In the genomic region with DNA sequence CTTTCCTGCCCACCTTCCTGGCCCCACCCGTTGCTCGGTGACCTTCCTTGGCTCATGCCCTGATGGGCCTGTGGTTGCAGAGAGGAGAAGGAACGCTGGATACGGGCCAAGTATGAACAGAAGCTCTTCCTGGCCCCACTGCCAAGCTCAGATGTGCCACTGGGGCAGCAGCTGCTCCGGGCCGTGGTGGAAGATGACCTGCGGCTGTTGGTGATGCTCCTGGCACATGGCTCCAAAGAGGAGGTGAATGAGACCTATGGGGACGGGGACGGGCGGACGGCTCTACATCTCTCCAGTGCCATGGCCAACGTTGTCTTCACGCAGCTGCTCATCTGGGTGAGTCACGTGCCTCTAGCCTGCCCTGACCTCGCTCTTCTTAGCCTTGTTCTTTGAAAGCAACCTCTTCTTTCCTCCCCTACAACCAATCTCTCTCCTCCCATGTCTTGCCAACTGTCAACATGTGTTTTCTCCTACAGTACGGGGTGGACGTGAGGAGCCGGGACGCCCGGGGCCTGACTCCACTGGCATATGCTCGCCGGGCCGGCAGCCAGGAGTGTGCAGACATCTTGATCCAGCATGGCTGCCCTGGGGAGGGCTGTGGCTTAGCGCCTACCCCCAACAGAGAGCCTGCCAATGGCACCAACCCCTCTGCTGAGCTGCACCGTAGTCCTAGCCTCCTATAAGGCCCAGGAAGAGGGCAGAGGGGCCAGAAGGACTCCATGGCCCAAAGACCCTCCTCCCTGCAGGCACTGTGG, we compare ENCODE assay signal across 21 cellular contexts. TPM values are rescaled to one million over a fixed set of nuclear protein-coding genes. Genes with fewer than 3 reads are reported as not detected.
DNase-seq lines count a peak whose midpoint lies in the region; ATAC-seq and TF ChIP-seq lines count a peak whose summit lies in the region.
"Had no signal": no experiment of that assay in that cellular context is flagged by ENCODE, and none has a peak within 500 bp of the region (broad histone marks: within the 10 kb centered on the region; RNA-seq: fewer than 3 reads in every experiment).

No MANE protein-coding gene starts in this region.

- H3K27ac ChIP-seq in IMR-90 (ENCODE audit: insufficient read depth, low read length) (no peak overlapping the region), RWPE2 (ENCODE audit: poor library complexity, severe bottlenecking) (no peak overlapping the region), heart left ventricle (peak overlapping the region in 3 of 12 donors; percentile 9 to 39 (median 13)), spleen (no peak overlapping the region), GM23248 (no peak overlapping the region)
- H3K27ac ChIP-seq: epithelial cell of prostate, gastroesophageal sphincter, tibial artery had no signal

- H2AFZ ChIP-seq in IMR-90 (replicated peaks; ENCODE audit: low read length, poor library complexity) (peak overlapping the region; percentile 1), GM23248 (no peak overlapping the region)

- 0 out of 2 replicates have a peak, but pooled peaks cover 9% of the 10 kb centered on the region for H3F3A ChIP-seq in GM23248 (ENCODE audit: insufficient read depth)

- H3K9me1 ChIP-seq in IMR-90 (ENCODE audit: insufficient read depth, low read length) = 0 out of 2 replicates have a peak, but pooled peaks cover 3% of the 10 kb centered on the region

- H3K4me3 ChIP-seq in IMR-90 (ENCODE audit: insufficient read depth, low read depth, low read length) (no peak overlapping the region), RWPE2 (ENCODE audit: severe bottlenecking) (no peak overlapping the region), heart left ventricle (no peak overlapping the region), spleen (no peak overlapping the region), GM23248 (no peak overlapping the region)
- H3K4me3 ChIP-seq: gastroesophageal sphincter, tibial artery had no signal

- ATAC-seq in IMR-90 (ENCODE audit: low read depth) (no peak), RWPE2 (ENCODE audit: low read depth) (no peak), heart left ventricle (peak; percentile 6 to 54 (median 32))
- ATAC-seq: gastroesophageal sphincter had no signal

- no peak overlapping the region for H3K18ac ChIP-seq in IMR-90 (ENCODE audit: low read depth, low read length)

- H4K20me1 ChIP-seq in IMR-90 (ENCODE audit: insufficient read depth, low read length) = peaks cover 3% of the 10 kb centered on the region
- no peaks in the 10 kb centered on the region for H4K20me1 ChIP-seq in GM23248 (ENCODE audit: insufficient read depth)

- peaks cover 3% of the 10 kb centered on the region; the same call in 1 of the 2 replicates for H3K27me3 ChIP-seq in IMR-90 (ENCODE audit: control insufficient read depth, insufficient read depth, low read length)
- H3K27me3 ChIP-seq in RWPE2 (ENCODE audit: insufficient read depth, poor library complexity, severe bottlenecking) = no peaks in the 10 kb centered on the region
- H3K27me3 ChIP-seq in heart left ventricle = no peaks in the 10 kb centered on the region
- peaks cover 0 to 3% (median 0%) of the 10 kb centered on the region in 7 donors for H3K27me3 ChIP-seq in spleen (replicated peaks in 1 of 7)
- H3K27me3 ChIP-seq in GM23248 (replicated peaks; ENCODE audit: insufficient read depth) = no peaks in the 10 kb centered on the region

- H4K8ac ChIP-seq in IMR-90 (ENCODE audit: low read depth in 2 of 2, low read length in 2 of 2) = no peak overlapping the region

- no peak for TF ChIP-seq POLR2A in IMR-90 (IDR thresholded peaks at IDR 0.05; ENCODE audit: low read depth, low read length)
- TF ChIP-seq POLR2A in heart left ventricle (IDR thresholded peaks at IDR 0.05) = no peak
- TF ChIP-seq POLR2A in spleen (IDR thresholded peaks at IDR 0.05) = no peak

- DNase-seq in IMR-90 (no peak), RWPE2 (ENCODE audit: low spot score) (peak; percentile 34), heart left ventricle (peak in 1 of 5 donors; percentile 55), spleen (peak; percentile 68), NCI-H146 treated with DMSO at 0.1 percent for 48 hours (lab: John Stamatoyannopoulos, UW; ENCODE audit: unreplicated experiment) (no peak), GM23248 (no peak)
- DNase-seq in activated CD4-positive, alpha-beta T cell treated with anti-CD3 and anti-CD28 coated beads, Interleukin-2, amount 10 ng/mL, durations not matched to agents 24 days and 14 days = no peak
- DNase-seq: activated B cell treated with CpG ODN at 0.5 μM for 24 hours; activated CD8-positive, alpha-beta memory T cell treated with anti-CD3 and anti-CD28 coated beads for 24 hours; activated effector memory CD4-positive, alpha-beta T cell treated with Interleukin-2 at 50 U/mL for 16 hours; DMS153; immature natural killer cell; nephron progenitor cell; stimulated activated CD4-positive, alpha-beta T cell treated with anti-CD3 and anti-CD28 coated beads, Interleukin-4, amount 100 ng/mL, for 24 hours; stimulated activated CD8-positive, alpha-beta memory T cell treated with anti-CD3 and anti-CD28 coated beads, Interleukin-4, amount 100 ng/mL, for 48 hours had no signal

- intact Hi-C loops in IMR-90 (cut with micrococcal nuclease) = no loop called here
- intact Hi-C loops in heart left ventricle (cut with DNase I) = no loop called here
- intact Hi-C loops in spleen (cut with DNase I; ENCODE audit: low total_unique reads) = no loop called here
- intact Hi-C loops in activated CD4-positive, alpha-beta T cell treated with anti-CD3 and anti-CD28 coated beads, Interleukin-2, amount 10 ng/mL, durations not matched to agents 24 days and 14 days (cut with micrococcal nuclease) = no loop called here

- H3K14ac ChIP-seq in IMR-90 (replicated peaks; ENCODE audit: low read depth, low read length) = no peak overlapping the region

- H2AK9ac ChIP-seq in IMR-90 (replicated peaks; ENCODE audit: low read depth, low read length, poor library complexity) = no peak overlapping the region

- no peak overlapping the region for H3K23ac ChIP-seq in IMR-90 (ENCODE audit: low read depth, low read length)

- H3K56ac ChIP-seq in IMR-90 (ENCODE audit: extremely low read depth, insufficient read depth, low read length) = no peak overlapping the region

- no peak overlapping the region for H2AK5ac ChIP-seq in IMR-90 (ENCODE audit: low read depth, low read length)

- no peak overlapping the region for H3K27ac Mint-ChIP-seq in activated CD4-positive, alpha-beta T cell treated with anti-CD3 and anti-CD28 coated beads, Interleukin-2, amount 10 ng/mL, durations not matched to agents 24 days and 14 days
- H3K27ac Mint-ChIP-seq: activated B cell treated with CpG ODN at 0.5 μM for 24 hours; immature natural killer cell; memory B cell; nephron progenitor cell; T-helper 1 cell treated with Interleukin-12 subunit alpha and Interleukin-12 subunit beta and Interleukin-4 antibody, amounts not matched to agents 30 μg/mL and 1 μg/mL, for 36 hours had no signal

- CTCF ChIA-PET in IMR-90 (lab: Yijun Ruan, JAX) = no interaction called here

- no peaks in the 10 kb centered on the region for H3K79me1 ChIP-seq in IMR-90 (ENCODE audit: low read depth in 1 of 2, low read length in 2 of 2)

- 78% methylated on average over 10 of the region's 25 CpGs; no CpG with 5 or more reads in 1 of the 2 experiments for WGBS in IMR-90 (ENCODE audit: extremely low coverage in 2 of 2, insufficient read length in 1 of 2), 2 experiments
- 68 to 73% (median 70%) methylated on average over 24 to 25 of the region's 25 CpGs for WGBS in heart left ventricle, 4 donors
- 82 to 87% (median 82%) methylated on average over 24 to 25 of the region's 25 CpGs for WGBS in spleen, 5 donors
- 75 to 81% methylated on average over 25 of the region's 25 CpGs for WGBS in GM23248 (ENCODE audit: low coverage in 1 of 2, low lambda C conversion rate in 2 of 2, missing lambda C conversion rate in 2 of 2), 2 experiments

- no peak overlapping the region for H4K91ac ChIP-seq in IMR-90 (ENCODE audit: insufficient read depth, low read depth, low read length)

- H3K4ac ChIP-seq in IMR-90 (ENCODE audit: low read depth, low read length) = no peak overlapping the region

- no peak for TF ChIP-seq RAD21 in IMR-90 (IDR thresholded peaks at IDR 0.05; ENCODE audit: low read length)

- H3K9me2 ChIP-seq in GM23248 (ENCODE audit: insufficient read depth) = no peaks in the 10 kb centered on the region

- H3K4me1 Mint-ChIP-seq in activated CD4-positive, alpha-beta T cell treated with anti-CD3 and anti-CD28 coated beads, Interleukin-2, amount 10 ng/mL, durations not matched to agents 24 days and 14 days = no peaks in the 10 kb centered on the region
- H3K4me1 Mint-ChIP-seq: activated B cell treated with CpG ODN at 0.5 μM for 24 hours, immature natural killer cell, memory B cell had no signal

- POLR2A ChIA-PET in IMR-90 (lab: Charles Lee; ENCODE audit: unreplicated experiment) = no interaction called here

- no peak overlapping the region for H3K4me3 Mint-ChIP-seq in activated CD4-positive, alpha-beta T cell treated with anti-CD3 and anti-CD28 coated beads, Interleukin-2, amount 10 ng/mL, durations not matched to agents 24 days and 14 days
- H3K4me3 Mint-ChIP-seq: activated B cell treated with CpG ODN at 0.5 μM for 24 hours; immature natural killer cell; memory B cell; nephron progenitor cell; T-helper 1 cell treated with Interleukin-12 subunit alpha and Interleukin-12 subunit beta and Interleukin-4 antibody, amounts not matched to agents 30 μg/mL and 1 μg/mL, for 36 hours had no signal

- no peaks in the 10 kb centered on the region for H3K9me3 ChIP-seq in IMR-90 (ENCODE audit: control insufficient read depth, insufficient read depth, low read length)
- no peaks in the 10 kb centered on the region for H3K9me3 ChIP-seq in RWPE2 (ENCODE audit: severe bottlenecking)
- H3K9me3 ChIP-seq in heart left ventricle = no peaks in the 10 kb centered on the region
- H3K9me3 ChIP-seq in spleen = no peaks in the 10 kb centered on the region
- no peaks in the 10 kb centered on the region for H3K9me3 ChIP-seq in GM23248 (ENCODE audit: low read depth)
- H3K9me3 ChIP-seq: gastroesophageal sphincter, tibial artery had no signal

- no peak overlapping the region for H2BK120ac ChIP-seq in IMR-90 (ENCODE audit: low read depth, low read length)

- dilution Hi-C loops in IMR-90 (cut with HindIII; ENCODE audit: low sequenced_read_pairs, unreplicated experiment) = no loop called here

- H3K79me2 ChIP-seq in GM23248 (ENCODE audit: insufficient read depth) = no peaks in the 10 kb centered on the region

- no peak overlapping the region for H3K9ac ChIP-seq in IMR-90 (ENCODE audit: low read depth, low read length)
- no peak overlapping the region for H3K9ac ChIP-seq in GM23248

- peaks cover 7% of the 10 kb centered on the region for H3K27me3 Mint-ChIP-seq in activated CD4-positive, alpha-beta T cell treated with anti-CD3 and anti-CD28 coated beads, Interleukin-2, amount 10 ng/mL, durations not matched to agents 24 days and 14 days
- H3K27me3 Mint-ChIP-seq: activated B cell treated with CpG ODN at 0.5 μM for 24 hours, memory B cell had no signal

- TF ChIP-seq CTCF in IMR-90 (conservative IDR thresholded peaks at IDR 0.05; ENCODE audit: low read depth, low read length) (no peak), RWPE2 (IDR thresholded peaks at IDR 0.05; ENCODE audit: poor library complexity, severe bottlenecking) (no peak), heart left ventricle (IDR thresholded peaks at IDR 0.05) (no peak), spleen (IDR thresholded peaks at IDR 0.05 in 8 of 11, conservative IDR thresholded peaks at IDR 0.05 in 3 of 11) (no peak)

- H3K4me1 ChIP-seq in IMR-90 (ENCODE audit: control insufficient read depth, insufficient read depth, low read length) (no peaks in the 10 kb centered on the region), RWPE2 (ENCODE audit: insufficient read depth, poor library complexity, severe bottlenecking) (no peaks in the 10 kb centered on the region), heart left ventricle (peaks cover 0 to 20% (median 6%) of the 10 kb centered on the region in 12 donors), spleen (no peaks in the 10 kb centered on the region), GM23248 (ENCODE audit: insufficient read depth) (no peaks in the 10 kb centered on the region)
- H3K4me1 ChIP-seq: gastroesophageal sphincter, tibial artery had no signal

- H2BK20ac ChIP-seq in IMR-90 (ENCODE audit: low read depth, low read length) = no peak overlapping the region

- no peaks in the 10 kb centered on the region for H3K9me3 Mint-ChIP-seq in activated CD4-positive, alpha-beta T cell treated with anti-CD3 and anti-CD28 coated beads, Interleukin-2, amount 10 ng/mL, durations not matched to agents 24 days and 14 days
- H3K9me3 Mint-ChIP-seq: activated B cell treated with CpG ODN at 0.5 μM for 24 hours; immature natural killer cell; memory B cell; nephron progenitor cell; T-helper 1 cell treated with Interleukin-12 subunit alpha and Interleukin-12 subunit beta and Interleukin-4 antibody, amounts not matched to agents 30 μg/mL and 1 μg/mL, for 36 hours had no signal

- H2BK5ac ChIP-seq in IMR-90 (ENCODE audit: low read depth, low read length, poor library complexity, severe bottlenecking) = no peak overlapping the region

- BruUV-seq in IMR-90 (replicated peaks; lab: Mats Ljungman, UMichigan) = no TSS peak

- H3K4me2 ChIP-seq in IMR-90 (ENCODE audit: low read depth, low read length) = no peak overlapping the region
- H3K4me2 ChIP-seq in GM23248 (ENCODE audit: unreplicated experiment) = no peak overlapping the region

- H3K36me3 Mint-ChIP-seq in activated CD4-positive, alpha-beta T cell treated with anti-CD3 and anti-CD28 coated beads, Interleukin-2, amount 10 ng/mL, durations not matched to agents 24 days and 14 days (ENCODE audit: low read depth) = peaks cover 4% of the 10 kb centered on the region

- H3K36me3 ChIP-seq in IMR-90 (ENCODE audit: control insufficient read depth, insufficient read depth, low read length) (peaks cover 50% of the 10 kb centered on the region), RWPE2 (ENCODE audit: low read depth) (peaks cover 36% of the 10 kb centered on the region), heart left ventricle (peaks cover 0 to 57% (median 30%) of the 10 kb centered on the region in 9 donors), spleen (peaks cover 0 to 71% (median 27%) of the 10 kb centered on the region in 6 donors), GM23248 (ENCODE audit: low read depth) (peaks cover 7% of the 10 kb centered on the region; the same call in 1 of the 2 replicates)

- H2BK15ac ChIP-seq in IMR-90 (ENCODE audit: low read depth, low read length) = no peak overlapping the region

- H4K5ac ChIP-seq in IMR-90 (ENCODE audit: low read depth, low read length) = no peak overlapping the region

- in situ Hi-C loops in IMR-90 (cut with MboI; ENCODE audit: low sequenced_read_pairs) (no loop called here), GM23248 (cut with MboI) (no loop called here)

RNA-seq across cellular contexts. Expression of gene GBX1, which starts 24.1 kb away (rescaled TPM):
- total RNA-seq in IMR-90 (2012; rRNA removed) = not detected in 2 replicates
- polyA plus RNA-seq in IMR-90 (2012; rRNA removed) = not detected in 2 replicates
- polyA plus RNA-seq in IMR-90 (2012; cell fraction: cytosol; rRNA removed) = not detected in 2 replicates
- not detected in 2 replicates for polyA plus RNA-seq in IMR-90 (2012; cell fraction: nucleus; rRNA removed; ENCODE audit: low replicate concordance)
- under 1 TPM in 5 of 9 donors, not detected in 4; 0.29 to 0.52 (median 0.36) TPM for total RNA-seq in heart left ventricle
- polyA plus RNA-seq in heart left ventricle = under 1 TPM in 1 of 2 donors, not detected in 1; 0.27 TPM
- total RNA-seq in spleen = not detected
- not detected for polyA plus RNA-seq in spleen
- total RNA-seq in activated CD4-positive, alpha-beta T cell treated with anti-CD3 and anti-CD28 coated beads, Interleukin-2, amount 10 ng/mL, durations not matched to agents 24 days and 14 days = not detected in 2 replicates
- total RNA-seq in GM23248 (2014; rRNA removed; shearing (Covaris generic)) = not detected in 2 replicates
- not detected in 2 replicates for polyA plus RNA-seq in GM23248 (2016; fragmentation: Nextera tagmentation; extraction: Ambion mirVana)
- total RNA-seq: activated B cell treated with CpG ODN at 0.5 μM for 24 hours, gastroesophageal sphincter had no signal
- polyA plus RNA-seq: BJ, immature natural killer cell had no signal

RNA-seq across cellular contexts. Expression of gene ASB10, which starts 43.6 kb away (rescaled TPM):
- total RNA-seq in IMR-90 (2012; rRNA removed) = not detected in 2 replicates
- not detected in 2 replicates for polyA plus RNA-seq in IMR-90 (2012; rRNA removed)
- not detected in 2 replicates for polyA plus RNA-seq in IMR-90 (2012; cell fraction: cytosol; rRNA removed)
- polyA plus RNA-seq in IMR-90 (2012; cell fraction: nucleus; rRNA removed; ENCODE audit: low replicate concordance) = not detected in 2 replicates
- 10 to 100 TPM; 13.1 to 36.4 (median 25.5) TPM for total RNA-seq in heart left ventricle
- polyA plus RNA-seq in heart left ventricle = 10 to 100 TPM in 1 of 2 donors, 1 to 10 TPM in 1; 6.9 to 37.1 TPM
- not detected for total RNA-seq in spleen
- polyA plus RNA-seq in spleen = not detected
- total RNA-seq in activated CD4-positive, alpha-beta T cell treated with anti-CD3 and anti-CD28 coated beads, Interleukin-2, amount 10 ng/mL, durations not matched to agents 24 days and 14 days = not detected in 2 replicates
- not detected in 2 replicates for total RNA-seq in GM23248 (2014; rRNA removed; shearing (Covaris generic))
- not detected in 2 replicates for polyA plus RNA-seq in GM23248 (2016; fragmentation: Nextera tagmentation; extraction: Ambion mirVana)
- total RNA-seq: activated B cell treated with CpG ODN at 0.5 μM for 24 hours, gastroesophageal sphincter had no signal
- polyA plus RNA-seq: BJ, immature natural killer cell had no signal

RNA-seq across cellular contexts. Expression of gene AGAP3, which starts 57.2 kb away (rescaled TPM):
- total RNA-seq in IMR-90 (2012; rRNA removed) (33.3 and 35.3 TPM in 2 replicates), heart left ventricle (10 to 100 TPM; 30.3 to 83.7 (median 57.6) TPM), spleen (10 to 100 TPM; 43.2 to 94.4 (median 73.0) TPM)
- polyA plus RNA-seq in IMR-90 (2012; rRNA removed) (93.9 and 99.5 TPM in 2 replicates), heart left ventricle (10 to 100 TPM; 42.9 to 55.3 TPM), spleen (10 to 100 TPM; 21.8 to 79.1 (median 51.2) TPM), GM23248 (2016; fragmentation: Nextera tagmentation; extraction: Ambion mirVana) (10.3 and 10.5 TPM in 2 replicates)
- 87.0 and 97.5 TPM in 2 replicates for polyA plus RNA-seq in IMR-90 (2012; cell fraction: cytosol; rRNA removed)
- polyA plus RNA-seq in IMR-90 (2012; cell fraction: nucleus; rRNA removed; ENCODE audit: low replicate concordance) = 301 and 531 TPM in 2 replicates
- total RNA-seq in activated CD4-positive, alpha-beta T cell treated with anti-CD3 and anti-CD28 coated beads, Interleukin-2, amount 10 ng/mL, durations not matched to agents 24 days and 14 days = 54.3 and 60.0 TPM in 2 replicates
- 37.8 and 43.3 TPM in 2 replicates for total RNA-seq in GM23248 (2014; rRNA removed; shearing (Covaris generic))

Comparison
In these comparisons a context has a peak if more than half of its experiments do, and no peak if none do; other contexts are left out.
1. ATAC-seq: peak in heart left ventricle (4 of 4); none in IMR-90 (single experiment) and RWPE2 (single experiment).
2. DNase-seq: peak in RWPE2 (single experiment) and spleen (single experiment); none in IMR-90 (single experiment), activated CD4-positive, alpha-beta T cell treated with anti-CD3 and anti-CD28 coated beads, Interleukin-2, amount 10 ng/mL, durations not matched to agents 24 days and 14 days (single experiment), NCI-H146 treated with DMSO at 0.1 percent for 48 hours (single experiment) and GM23248 (single experiment).
3. RNA of gene ASB10, which starts 43.6 kb away (total RNA-seq): 13.1 to 36.4 TPM in heart left ventricle; not detected in IMR-90, not detected in spleen, not detected in activated CD4-positive, alpha-beta T cell treated with anti-CD3 and anti-CD28 coated beads, Interleukin-2, amount 10 ng/mL, durations not matched to agents 24 days and 14 days and not detected in GM23248; every median in the first group is over 10 times any median in the second.